In the genomic region with DNA sequence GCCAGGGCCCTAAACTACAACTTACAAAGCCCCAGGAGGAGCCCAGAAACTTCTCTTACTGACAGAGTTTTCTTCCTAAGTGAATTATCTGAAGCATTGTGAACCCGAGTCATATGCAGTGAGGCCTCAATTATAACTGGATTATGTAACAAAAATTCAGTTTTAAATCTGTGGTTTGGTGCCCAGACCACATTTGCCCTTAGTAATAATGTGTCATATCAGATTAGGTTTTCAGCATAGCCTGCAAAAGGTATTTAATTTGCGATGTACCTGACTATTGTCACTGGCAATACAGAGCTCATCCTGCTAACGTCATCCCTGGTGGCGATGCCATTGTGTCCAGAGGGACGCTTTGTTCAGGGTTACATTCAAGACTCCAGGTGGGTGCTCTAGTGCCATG, we compare ENCODE assay signal across 21 cellular contexts.
DNase-seq lines count a peak whose midpoint lies in the region; ATAC-seq and TF ChIP-seq lines count a peak whose summit lies in the region.
"Had no signal": no experiment of that assay in that cellular context is flagged by ENCODE, and none has a peak within 500 bp of the region (broad histone marks: within the 10 kb centered on the region; RNA-seq: fewer than 3 reads in every experiment).

No MANE protein-coding gene starts in this region.

- H3K36me3 Mint-ChIP-seq in activated T-cell treated with anti-CD3 and anti-CD28 coated beads, Interleukin-2, amount 50 U/mL, for 72 hours (ENCODE audit: insufficient read depth in 2 of 2), result peaks cover 0 to 5% of the 10 kb centered on the region in 2 donors
- peaks cover 19% of the 10 kb centered on the region for H3K36me3 Mint-ChIP-seq in activated naive CD8-positive, alpha-beta T cell treated with anti-CD3 and anti-CD28 coated beads, Interleukin-2, amount 50 U/mL, for 24 hours (ENCODE audit: low read depth)

- no peaks in the 10 kb centered on the region for H3K27me3 Mint-ChIP-seq in activated T-cell treated with anti-CD3 and anti-CD28 coated beads, Interleukin-2, amount 50 U/mL, for 72 hours (ENCODE audit: low read depth)
- H3K27me3 Mint-ChIP-seq in activated naive CD8-positive, alpha-beta T cell treated with anti-CD3 and anti-CD28 coated beads, Interleukin-2, amount 50 U/mL, for 24 hours, result no peaks in the 10 kb centered on the region
- no peaks in the 10 kb centered on the region for H3K27me3 Mint-ChIP-seq in stimulated activated naive CD8-positive, alpha-beta T cell treated with anti-CD3 and anti-CD28 coated beads, Interleukin-15, amount 100 ng/mL, for 72 hours

- TF ChIP-seq CTCF in NB4 (IDR thresholded peaks at IDR 0.05; ENCODE audit: low read depth, low read length), result no peak

- H3K9me3 Mint-ChIP-seq in activated T-cell treated with anti-CD3 and anti-CD28 coated beads, Interleukin-2, amount 50 U/mL, for 72 hours, result no peaks in the 10 kb centered on the region
- H3K9me3 Mint-ChIP-seq in activated naive CD8-positive, alpha-beta T cell treated with anti-CD3 and anti-CD28 coated beads, Interleukin-2, amount 50 U/mL, for 24 hours, result no peaks in the 10 kb centered on the region
- H3K9me3 Mint-ChIP-seq in stimulated activated naive CD8-positive, alpha-beta T cell treated with anti-CD3 and anti-CD28 coated beads, Interleukin-15, amount 100 ng/mL, for 72 hours, result no peaks in the 10 kb centered on the region
- H3K9me3 Mint-ChIP-seq: HFFc6 had no signal

- no peak overlapping the region for H3K4me3 ChIP-seq in NB4 (ENCODE audit: low read depth, low read length)

- peaks cover 68% of the 10 kb centered on the region for H3K4me1 Mint-ChIP-seq in activated T-cell treated with anti-CD3 and anti-CD28 coated beads, Interleukin-2, amount 50 U/mL, for 72 hours (ENCODE audit: low read depth)
- peaks cover 68% of the 10 kb centered on the region for H3K4me1 Mint-ChIP-seq in activated naive CD8-positive, alpha-beta T cell treated with anti-CD3 and anti-CD28 coated beads, Interleukin-2, amount 50 U/mL, for 24 hours
- peaks cover 63% of the 10 kb centered on the region for H3K4me1 Mint-ChIP-seq in stimulated activated naive CD8-positive, alpha-beta T cell treated with anti-CD3 and anti-CD28 coated beads, Interleukin-15, amount 100 ng/mL, for 72 hours

- no peak overlapping the region for H3K4me3 Mint-ChIP-seq in activated T-cell treated with anti-CD3 and anti-CD28 coated beads, Interleukin-2, amount 50 U/mL, for 72 hours
- H3K4me3 Mint-ChIP-seq in activated naive CD8-positive, alpha-beta T cell treated with anti-CD3 and anti-CD28 coated beads, Interleukin-2, amount 50 U/mL, for 24 hours, result no peak overlapping the region
- H3K4me3 Mint-ChIP-seq in stimulated activated naive CD8-positive, alpha-beta T cell treated with anti-CD3 and anti-CD28 coated beads, Interleukin-15, amount 100 ng/mL, for 72 hours, result no peak overlapping the region
- H3K4me3 Mint-ChIP-seq: HFFc6 had no signal

- no peak for DNase-seq in activated T-cell treated with anti-CD3 and anti-CD28 coated beads, Interleukin-2, amount 50 U/mL, for 72 hours
- no peak for DNase-seq in activated T-cell treated with anti-CD3 and anti-CD28 coated beads, Interleukin-2, amount 50 U/mL, for 1 hour
- peak; percentile 17 for DNase-seq in NB4 (ENCODE audit: low read depth)
- DNase-seq in activated naive CD8-positive, alpha-beta T cell treated with anti-CD3 and anti-CD28 coated beads, Interleukin-2, amount 50 U/mL, for 24 hours, result no peak
- no peak for DNase-seq in stimulated activated naive CD8-positive, alpha-beta T cell treated with anti-CD3 and anti-CD28 coated beads, Interleukin-15, amount 100 ng/mL, for 72 hours
- no peak for DNase-seq in COR-L47 (lab: John Stamatoyannopoulos, UW)
- DNase-seq: ACHN, C1 segment of cervical spinal cord, DMS79 treated with DMSO at 0.1 percent for 48 hours, HFFc6, IMR-90, Karpas-422, MM.1S, NCI-H1694 treated with DMSO at 0.1 percent for 48 hours, NCI-H2107, NCI-H2227 treated with DMSO at 0.1 percent for 48 hours, NCI-H510A treated with DMSO at 0.1 percent for 48 hours, NCI-H774, RPMI8226, SHP77 treated with DMSO at 0.1 percent for 48 hours had no signal

- ATAC-seq in activated T-cell treated with anti-CD3 and anti-CD28 coated beads, Interleukin-2, amount 50 U/mL, for 72 hours (replicated peaks in 1 of 2), result peak; percentile 7
- ATAC-seq in activated naive CD8-positive, alpha-beta T cell treated with anti-CD3 and anti-CD28 coated beads, Interleukin-2, amount 50 U/mL, for 24 hours, result peak; percentile 42
- ATAC-seq in stimulated activated naive CD8-positive, alpha-beta T cell treated with anti-CD3 and anti-CD28 coated beads, Interleukin-15, amount 100 ng/mL, for 72 hours, result peak; percentile 35
- ATAC-seq in GM18870 (IDR thresholded peaks at IDR 0.05; ENCODE audit: unreplicated experiment), result no peak

- H3K27ac Mint-ChIP-seq in activated T-cell treated with anti-CD3 and anti-CD28 coated beads, Interleukin-2, amount 50 U/mL, for 72 hours, result no peak overlapping the region
- H3K27ac Mint-ChIP-seq in activated naive CD8-positive, alpha-beta T cell treated with anti-CD3 and anti-CD28 coated beads, Interleukin-2, amount 50 U/mL, for 24 hours, result no peak overlapping the region
- H3K27ac Mint-ChIP-seq in stimulated activated naive CD8-positive, alpha-beta T cell treated with anti-CD3 and anti-CD28 coated beads, Interleukin-15, amount 100 ng/mL, for 72 hours, result peak overlapping the region in 1 of 2 donors; percentile 71
- H3K27ac Mint-ChIP-seq: HFFc6 had no signal

- no peak for TF ChIP-seq POLR2A in NB4 (IDR thresholded peaks at IDR 0.05; ENCODE audit: extremely low read depth, insufficient read length)
